In the genomic region with DNA sequence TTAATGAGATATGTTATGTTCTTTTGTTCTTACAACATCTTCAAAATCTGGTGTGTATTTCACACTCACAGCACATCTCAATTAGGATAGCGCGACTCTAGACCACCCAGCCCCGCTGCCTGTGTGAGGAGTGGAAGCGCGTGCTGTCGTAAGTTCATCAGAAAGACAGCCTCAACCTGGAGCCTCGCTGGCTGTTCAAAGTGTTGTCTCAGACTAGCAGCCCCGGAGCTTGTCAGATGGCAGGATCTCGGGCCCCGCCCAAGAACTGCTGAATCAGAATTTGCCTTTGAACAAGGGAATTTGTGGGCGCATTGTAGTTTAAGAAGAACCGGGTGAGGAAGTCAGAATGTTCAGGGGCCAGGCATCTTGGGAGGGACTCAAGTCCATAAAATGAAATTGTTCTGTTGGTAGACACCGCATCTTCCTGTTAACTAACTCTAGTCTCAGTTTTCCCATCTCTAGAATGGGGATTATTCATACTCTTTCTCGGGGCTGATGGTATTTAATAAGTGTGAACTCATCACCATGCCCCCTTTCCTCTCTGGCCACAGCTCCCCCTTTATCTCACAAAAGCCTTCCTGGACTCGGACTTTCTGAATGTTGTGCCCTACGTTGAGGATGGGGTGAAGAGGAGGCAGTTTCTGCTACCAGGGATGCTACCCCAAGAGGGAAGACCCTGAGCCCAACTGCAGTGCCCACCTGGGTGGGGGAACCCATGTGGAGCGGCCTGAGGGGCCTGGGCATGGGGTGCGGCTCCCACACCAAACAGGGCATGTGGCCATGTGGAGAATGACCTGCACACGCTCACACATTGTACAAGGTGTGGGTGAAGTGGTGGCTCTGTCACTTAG, we compare ENCODE assay signal across 8 cellular contexts. TPM values are rescaled to one million over a fixed set of nuclear protein-coding genes. Genes with fewer than 3 reads are reported as not detected.
A peak's percentile ranks its signal among the peaks of the same experiment; 100 is the strongest.
DNase-seq lines count a peak whose midpoint lies in the region; ATAC-seq and TF ChIP-seq lines count a peak whose summit lies in the region.

No MANE protein-coding gene starts in this region.

- no peaks in the 10 kb centered on the region for H3K9me3 Mint-ChIP-seq in activated B cell treated with CpG ODN at 0.5 μM for 24 hours

- H3K9me3 ChIP-seq in BLaER1 treated with 17β-estradiol and CSF1 and Interleukin-3, amounts not matched to agents 10 nM and 100 nM (replicated peaks in 1 of 11) = no peaks in the 10 kb centered on the region
- H3K9me3 ChIP-seq in ascending aorta = no peaks in the 10 kb centered on the region

- peak overlapping the region in 4 of 11 experiments; percentile 17 to 82 (median 49); a peak in 8 of 22 replicates for H3K27ac ChIP-seq in BLaER1 treated with 17β-estradiol and CSF1 and Interleukin-3, amounts not matched to agents 10 nM and 100 nM
- peak overlapping the region; percentile 27 to 40 for H3K27ac ChIP-seq in ascending aorta

- no peak overlapping the region for H3K4me3 ChIP-seq in BLaER1 treated with 17β-estradiol and CSF1 and Interleukin-3, amounts not matched to agents 10 nM and 100 nM
- H3K4me3 ChIP-seq in ascending aorta = no peak overlapping the region

- intact Hi-C loops in activated B cell treated with CpG ODN at 0.5 μM for 24 hours (cut with micrococcal nuclease) = no loop called here
- intact Hi-C loops in ascending aorta (cut with DNase I) = loop anchor here (10.0 kb wide), 1 partner anchor 435 kb away; no protein-coding TSS in a partner anchor

- peaks cover 12 to 82% (median 56%) of the 10 kb centered on the region in 10 experiments for H3K4me1 ChIP-seq in BLaER1 treated with 17β-estradiol and CSF1 and Interleukin-3, amounts not matched to agents 10 nM and 100 nM
- H3K4me1 ChIP-seq in ascending aorta = peaks cover 2 to 24% of the 10 kb centered on the region in 2 donors

- peak overlapping the region in 1 of 11 experiments; percentile 36; a peak in 2 of 22 replicates for H3K9ac ChIP-seq in BLaER1 treated with 17β-estradiol and CSF1 and Interleukin-3, amounts not matched to agents 10 nM and 100 nM

- H3K36me3 ChIP-seq in BLaER1 treated with 17β-estradiol and CSF1 and Interleukin-3, amounts not matched to agents 10 nM and 100 nM = no peaks in the 10 kb centered on the region
- no peaks in the 10 kb centered on the region for H3K36me3 ChIP-seq in ascending aorta

- H3K4me1 Mint-ChIP-seq in activated B cell treated with CpG ODN at 0.5 μM for 24 hours = peaks cover 72% of the 10 kb centered on the region

- no peaks in the 10 kb centered on the region for H3K36me3 Mint-ChIP-seq in activated B cell treated with CpG ODN at 0.5 μM for 24 hours (ENCODE audit: low read depth)

- no peaks in the 10 kb centered on the region for H4K20me1 ChIP-seq in BLaER1 treated with 17β-estradiol and CSF1 and Interleukin-3, amounts not matched to agents 10 nM and 100 nM

- H3K4me3 Mint-ChIP-seq in activated B cell treated with CpG ODN at 0.5 μM for 24 hours = no peak overlapping the region

- ATAC-seq in activated B cell treated with CpG ODN at 0.5 μM for 24 hours (ENCODE audit: low read depth) = no peak

- H3K4me2 ChIP-seq in BLaER1 treated with 17β-estradiol and CSF1 and Interleukin-3, amounts not matched to agents 10 nM and 100 nM = peak overlapping the region in 6 of 11 experiments; percentile 13 to 94 (median 70); a peak in 11 of 22 replicates

- CTCF ChIA-PET in activated B cell treated with CpG ODN at 0.5 μM for 24 hours (lab: Charles Lee) = no interaction called here

- POLR2A ChIA-PET in activated B cell treated with CpG ODN at 0.5 μM for 24 hours (lab: Charles Lee) = interaction anchor here (1.9 to 9.3 kb wide), 2 partner anchors 7 to 38 kb away, joined by 14 to 478 read pairs; a partner anchor contains a TSS

- no peaks in the 10 kb centered on the region for H3K27me3 Mint-ChIP-seq in activated B cell treated with CpG ODN at 0.5 μM for 24 hours

- DNase-seq in activated B cell treated with CpG ODN at 0.5 μM for 24 hours (no peak), ascending aorta (ENCODE audit: low spot score in 2 of 2) (no peak), pons (ENCODE audit: low spot score) (no peak), SHP77 (lab: John Stamatoyannopoulos, UW) (no peak), dedifferentiated amniotic fluid mesenchymal stem cell (ENCODE audit: extremely low spot score) (no peak), EL (no peak)
- DNase-seq in stimulated activated CD4-positive, alpha-beta T cell treated with anti-CD3 and anti-CD28 coated beads, Interleukin-12 subunit alpha, Interleukin-12 subunit beta, amount 100 ng/mL, for 48 hours (ENCODE audit: low read depth in 2 of 3, low spot score in 1 of 3) = peak; percentile 61 to 70 (median 62)

- no peaks in the 10 kb centered on the region for H3K27me3 ChIP-seq in BLaER1 treated with 17β-estradiol and CSF1 and Interleukin-3, amounts not matched to agents 10 nM and 100 nM
- H3K27me3 ChIP-seq in ascending aorta = no peaks in the 10 kb centered on the region

- TF ChIP-seq CTCF in activated B cell treated with CpG ODN at 0.5 μM for 24 hours (IDR thresholded peaks at IDR 0.05) = no peak
- TF ChIP-seq CTCF in ascending aorta (IDR thresholded peaks at IDR 0.05) = no peak

- peak overlapping the region; percentile 27 for H3K27ac Mint-ChIP-seq in activated B cell treated with CpG ODN at 0.5 μM for 24 hours

RNA-seq across cellular contexts. Expression of a gene that starts 40.4 kb away (rescaled TPM):
- total RNA-seq in activated B cell treated with CpG ODN at 0.5 μM for 24 hours = 41.5 and 43.9 TPM in 2 replicates
- total RNA-seq in ascending aorta = 52.2 TPM

Comparison
In these comparisons a context has a peak if more than half of its experiments do, and no peak if none do; other contexts are left out.
1. DNase-seq: peak in stimulated activated CD4-positive, alpha-beta T cell treated with anti-CD3 and anti-CD28 coated beads, Interleukin-12 subunit alpha, Interleukin-12 subunit beta, amount 100 ng/mL, for 48 hours (3 of 3); none in activated B cell treated with CpG ODN at 0.5 μM for 24 hours (single experiment), ascending aorta (0 of 2), pons (single experiment), SHP77 (0 of 2), dedifferentiated amniotic fluid mesenchymal stem cell (single experiment) and EL (single experiment).